In genomic region chr1:4723106-4723505, GRCh38 we compare ENCODE assay signal across 34 cellular contexts.
"Had no signal": no experiment of that assay in that cellular context is flagged by ENCODE, and none has a peak within 500 bp of the region (broad histone marks: within the 10 kb centered on the region; RNA-seq: fewer than 3 reads in every experiment).

No MANE protein-coding gene starts in this region.

- H3K27ac Mint-ChIP-seq: activated naive CD4-positive, alpha-beta T cell treated with anti-CD3 and anti-CD28 coated beads for 36 hours; activated naive CD4-positive, alpha-beta T cell treated with anti-CD3 and anti-CD28 coated beads, Interleukin-2, amount 10 ng/mL, durations not matched to agents 7 days and 5 days; activated naive CD4-positive, alpha-beta T cell treated with anti-CD3 and anti-CD28 coated beads, Interleukin-2, amount 50 U/mL, for 72 hours; activated naive CD8-positive, alpha-beta T cell; activated naive CD8-positive, alpha-beta T cell treated with anti-CD3 and anti-CD28 coated beads for 36 hours; activated naive CD8-positive, alpha-beta T cell treated with anti-CD3 and anti-CD28 coated beads, Interleukin-2, amount 10 ng/mL, durations not matched to agents 7 days and 5 days; activated naive CD8-positive, alpha-beta T cell treated with anti-CD3 and anti-CD28 coated beads, Interleukin-2, amount 50 U/mL, for 24 hours; activated T-cell treated with anti-CD3 and anti-CD28 coated beads, Interleukin-2, amount 50 U/mL, for 24 hours; activated T-cell treated with anti-CD3 and anti-CD28 coated beads, Interleukin-2, amount 50 U/mL, for 72 hours; activated T-helper 1 cell treated with anti-CD3 and anti-CD28 coated beads, Interleukin-12 subunit alpha, Interleukin-12 subunit beta, Interleukin-2, Interleukin-4 antibody, amounts not matched to agents 30 ng/mL and 10 ng/mL and 1 ng/mL, durations not matched to agents 14 hours and 24 hours and 36 hours; activated T-helper 17 cell treated with anti-CD3 and anti-CD28 coated beads, Interleukin-2, amount 50 U/mL, for 72 hours; activated T-helper 2 cell treated with anti-CD3 and anti-CD28 coated beads, Interferon-gamma antibody, Interleukin-2, Interleukin-4, amounts not matched to agents 10 μg/mL and 5 μg/mL and 100 μg/mL, durations not matched to agents 14 hours and 24 hours and 36 hours had no signal

- H3K4me3 Mint-ChIP-seq: activated naive CD4-positive, alpha-beta T cell treated with anti-CD3 and anti-CD28 coated beads for 36 hours; activated naive CD4-positive, alpha-beta T cell treated with anti-CD3 and anti-CD28 coated beads, Interleukin-2, amount 10 ng/mL, durations not matched to agents 7 days and 5 days; activated naive CD8-positive, alpha-beta T cell; activated naive CD8-positive, alpha-beta T cell treated with anti-CD3 and anti-CD28 coated beads for 36 hours; activated naive CD8-positive, alpha-beta T cell treated with anti-CD3 and anti-CD28 coated beads, Interleukin-2, amount 10 ng/mL, durations not matched to agents 7 days and 5 days; activated naive CD8-positive, alpha-beta T cell treated with anti-CD3 and anti-CD28 coated beads, Interleukin-2, amount 50 U/mL, for 24 hours; activated T-cell treated with anti-CD3 and anti-CD28 coated beads, Interleukin-2, amount 50 U/mL, for 24 hours; activated T-cell treated with anti-CD3 and anti-CD28 coated beads, Interleukin-2, amount 50 U/mL, for 4 hours; activated T-cell treated with anti-CD3 and anti-CD28 coated beads, Interleukin-2, amount 50 U/mL, for 72 hours; activated T-helper 1 cell treated with anti-CD3 and anti-CD28 coated beads, Interleukin-12 subunit alpha, Interleukin-12 subunit beta, Interleukin-2, Interleukin-4 antibody, amounts not matched to agents 30 ng/mL and 10 ng/mL and 1 ng/mL, durations not matched to agents 14 hours and 24 hours and 36 hours; activated T-helper 17 cell treated with anti-CD3 and anti-CD28 coated beads, Interleukin-2, amount 50 U/mL, for 72 hours; brain; central memory CD8-positive, alpha-beta T cell had no signal

- DNase-seq: activated effector memory CD4-positive, alpha-beta T cell treated with anti-CD3 and anti-CD28 coated beads, Interleukin-2, amount 50 U/mL, for 16 hours; activated effector memory CD4-positive, alpha-beta T cell treated with Interleukin-2 at 50 U/mL for 16 hours; activated gamma-delta T cell; activated gamma-delta T cell treated with Interleukin-2 at 50 U/mL for 16 hours; activated naive CD4-positive, alpha-beta T cell; activated naive CD4-positive, alpha-beta T cell treated with anti-CD3 and anti-CD28 coated beads for 36 hours; activated naive CD4-positive, alpha-beta T cell treated with anti-CD3 and anti-CD28 coated beads, Interleukin-2, amount 10 ng/mL, durations not matched to agents 7 days and 5 days; activated naive CD4-positive, alpha-beta T cell treated with Interleukin-2 at 50 U/mL for 16 hours; activated naive CD8-positive, alpha-beta T cell treated with anti-CD3 and anti-CD28 coated beads for 36 hours; activated naive CD8-positive, alpha-beta T cell treated with anti-CD3 and anti-CD28 coated beads, Interleukin-2, amount 10 ng/mL, durations not matched to agents 7 days and 5 days; activated naive CD8-positive, alpha-beta T cell treated with anti-CD3 and anti-CD28 coated beads, Interleukin-2, amount 50 U/mL, for 24 hours; activated T-cell treated with anti-CD3 and anti-CD28 coated beads for 4 hours; activated T-cell treated with anti-CD3 and anti-CD28 coated beads, Interleukin-2, amount 50 U/mL, for 1 hour; activated T-cell treated with anti-CD3 and anti-CD28 coated beads, Interleukin-2, amount 50 U/mL, for 24 hours; activated T-cell treated with anti-CD3 and anti-CD28 coated beads, Interleukin-2, amount 50 U/mL, for 4 hours; activated T-cell treated with anti-CD3 and anti-CD28 coated beads, Interleukin-2, amount 50 U/mL, for 48 hours; activated T-cell treated with anti-CD3 and anti-CD28 coated beads, Interleukin-2, amount 50 U/mL, for 72 hours; amniotic stem cell; aorta; brain microvascular endothelial cell; caudate nucleus; central memory CD4-positive, alpha-beta T cell; cerebellar nuclear complex had no signal

- H3K36me3 ChIP-seq: ascending aorta, brain microvascular endothelial cell, breast epithelium, cardiac muscle cell had no signal

- H3K27ac ChIP-seq: ascending aorta, body of pancreas, brain microvascular endothelial cell, breast epithelium, cardiac muscle cell had no signal

- H3K27me3 Mint-ChIP-seq: activated naive CD4-positive, alpha-beta T cell treated with anti-CD3 and anti-CD28 coated beads, Interleukin-2, amount 10 ng/mL, durations not matched to agents 7 days and 5 days; activated naive CD8-positive, alpha-beta T cell treated with anti-CD3 and anti-CD28 coated beads, Interleukin-2, amount 10 ng/mL, durations not matched to agents 7 days and 5 days; brain had no signal

- H3K4me1 ChIP-seq: ascending aorta, body of pancreas, breast epithelium had no signal

- H3K4me1 Mint-ChIP-seq: activated naive CD4-positive, alpha-beta T cell treated with anti-CD3 and anti-CD28 coated beads, Interleukin-2, amount 10 ng/mL, durations not matched to agents 7 days and 5 days; activated naive CD8-positive, alpha-beta T cell treated with anti-CD3 and anti-CD28 coated beads for 36 hours; activated naive CD8-positive, alpha-beta T cell treated with anti-CD3 and anti-CD28 coated beads, Interleukin-2, amount 10 ng/mL, durations not matched to agents 7 days and 5 days; activated naive CD8-positive, alpha-beta T cell treated with anti-CD3 and anti-CD28 coated beads, Interleukin-2, amount 50 U/mL, for 24 hours; activated T-helper 17 cell treated with anti-CD3 and anti-CD28 coated beads, Interleukin-2, amount 50 U/mL, for 72 hours; central memory CD8-positive, alpha-beta T cell had no signal

- H3K9me3 ChIP-seq: ascending aorta, body of pancreas, breast epithelium had no signal

- H3K27me3 ChIP-seq: ascending aorta, body of pancreas, brain microvascular endothelial cell, cardiac muscle cell had no signal

- ATAC-seq: activated naive CD4-positive, alpha-beta T cell treated with anti-CD3 and anti-CD28 coated beads, Interleukin-2, amount 50 U/mL, for 72 hours; activated naive CD8-positive, alpha-beta T cell treated with anti-CD3 and anti-CD28 coated beads, Interleukin-2, amount 50 U/mL, for 24 hours; activated T-cell treated with anti-CD3 and anti-CD28 coated beads, Interleukin-2, amount 50 U/mL, for 4 hours; activated T-cell treated with anti-CD3 and anti-CD28 coated beads, Interleukin-2, amount 50 U/mL, for 72 hours; activated T-helper 17 cell treated with anti-CD3 and anti-CD28 coated beads, Interleukin-2, amount 50 U/mL, for 72 hours; body of pancreas had no signal

- H3K4me3 ChIP-seq: ascending aorta, body of pancreas, breast epithelium, cardiac muscle cell had no signal

- H3K9me3 Mint-ChIP-seq: activated naive CD4-positive, alpha-beta T cell treated with anti-CD3 and anti-CD28 coated beads for 36 hours; activated naive CD4-positive, alpha-beta T cell treated with anti-CD3 and anti-CD28 coated beads, Interleukin-2, amount 10 ng/mL, durations not matched to agents 7 days and 5 days; activated naive CD4-positive, alpha-beta T cell treated with anti-CD3 and anti-CD28 coated beads, Interleukin-2, amount 50 U/mL, for 72 hours; activated naive CD8-positive, alpha-beta T cell treated with anti-CD3 and anti-CD28 coated beads for 36 hours; activated naive CD8-positive, alpha-beta T cell treated with anti-CD3 and anti-CD28 coated beads, Interleukin-2, amount 10 ng/mL, durations not matched to agents 7 days and 5 days; activated naive CD8-positive, alpha-beta T cell treated with anti-CD3 and anti-CD28 coated beads, Interleukin-2, amount 50 U/mL, for 24 hours; activated T-cell treated with anti-CD3 and anti-CD28 coated beads, Interleukin-2, amount 50 U/mL, for 24 hours; activated T-cell treated with anti-CD3 and anti-CD28 coated beads, Interleukin-2, amount 50 U/mL, for 4 hours; activated T-cell treated with anti-CD3 and anti-CD28 coated beads, Interleukin-2, amount 50 U/mL, for 72 hours; activated T-helper 1 cell treated with anti-CD3 and anti-CD28 coated beads, Interleukin-12 subunit alpha, Interleukin-12 subunit beta, Interleukin-2, Interleukin-4 antibody, amounts not matched to agents 30 ng/mL and 10 ng/mL and 1 ng/mL, durations not matched to agents 14 hours and 24 hours and 36 hours; activated T-helper 17 cell treated with anti-CD3 and anti-CD28 coated beads, Interleukin-2, amount 50 U/mL, for 72 hours; activated T-helper 2 cell treated with anti-CD3 and anti-CD28 coated beads, Interferon-gamma antibody, Interleukin-2, Interleukin-4, amounts not matched to agents 10 μg/mL and 5 μg/mL and 100 μg/mL, durations not matched to agents 14 hours and 24 hours and 36 hours; brain; central memory CD8-positive, alpha-beta T cell had no signal

- H3K36me3 Mint-ChIP-seq: activated naive CD4-positive, alpha-beta T cell treated with anti-CD3 and anti-CD28 coated beads, Interleukin-2, amount 10 ng/mL, durations not matched to agents 7 days and 5 days; activated naive CD4-positive, alpha-beta T cell treated with anti-CD3 and anti-CD28 coated beads, Interleukin-2, amount 50 U/mL, for 72 hours; activated naive CD8-positive, alpha-beta T cell; activated naive CD8-positive, alpha-beta T cell treated with anti-CD3 and anti-CD28 coated beads for 36 hours; activated naive CD8-positive, alpha-beta T cell treated with anti-CD3 and anti-CD28 coated beads, Interleukin-2, amount 10 ng/mL, durations not matched to agents 7 days and 5 days had no signal
